23 cellular contexts compared by ENCODE assay signal in the genomic region with DNA sequence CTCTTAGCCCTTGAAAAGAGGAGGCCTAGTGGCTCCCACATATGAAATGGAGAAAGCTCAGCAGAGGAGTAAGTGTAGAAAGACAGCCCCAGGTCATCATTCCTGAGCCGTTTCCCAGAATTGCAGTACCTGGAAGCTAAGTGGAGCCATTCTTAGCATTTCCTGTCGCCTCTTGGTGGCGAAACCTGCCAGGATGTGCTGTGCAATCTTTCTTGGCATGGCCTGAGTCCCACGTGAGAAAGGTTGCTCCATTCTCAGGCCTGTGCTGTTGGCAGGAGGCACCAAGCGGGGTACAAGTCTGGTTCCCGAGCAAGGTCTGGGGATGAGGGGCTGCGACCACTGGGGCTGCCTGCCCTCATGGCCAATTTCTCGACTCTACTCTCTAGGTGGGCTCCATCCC.
DNase-seq lines count a peak whose midpoint lies in the region; ATAC-seq and TF ChIP-seq lines count a peak whose summit lies in the region.
"Had no signal": no experiment of that assay in that cellular context is flagged by ENCODE, and none has a peak within 500 bp of the region (broad histone marks: within the 10 kb centered on the region; RNA-seq: fewer than 3 reads in every experiment).

No MANE protein-coding gene starts in this region.

- peak; percentile 65 to 87 for ATAC-seq in left cardiac atrium
- ATAC-seq in GM18858 (IDR thresholded peaks at IDR 0.05; ENCODE audit: unreplicated experiment), result no peak

- no peaks in the 10 kb centered on the region for H3K27me3 ChIP-seq in breast epithelium
- H3K27me3 ChIP-seq: adrenal gland, suprapubic skin had no signal

- peak overlapping the region; percentile 37 to 91 (median 62) for H3K27ac Mint-ChIP-seq in nephron
- no peak overlapping the region for H3K27ac Mint-ChIP-seq in activated CD4-positive, alpha-beta T cell treated with anti-CD3 and anti-CD28 coated beads, Interleukin-2, amount 10 ng/mL, durations not matched to agents 7 days and 5 days
- H3K27ac Mint-ChIP-seq: CD4-positive, alpha-beta memory T cell; immature natural killer cell; memory B cell had no signal

- peaks cover 17% of the 10 kb centered on the region for H3K4me1 Mint-ChIP-seq in nephron
- H3K4me1 Mint-ChIP-seq in activated CD4-positive, alpha-beta T cell treated with anti-CD3 and anti-CD28 coated beads, Interleukin-2, amount 10 ng/mL, durations not matched to agents 7 days and 5 days, result no peaks in the 10 kb centered on the region
- H3K4me1 Mint-ChIP-seq: CD4-positive, alpha-beta memory T cell; central memory CD8-positive, alpha-beta T cell; immature natural killer cell; memory B cell had no signal

- TF ChIP-seq CTCF in breast epithelium (IDR thresholded peaks at IDR 0.05), result peak in 2 of 3 donors; percentile 10 to 26
- no peak for TF ChIP-seq CTCF in nephron (IDR thresholded peaks at IDR 0.05; ENCODE audit: unreplicated experiment in 3 of 3)

- H3K36me3 ChIP-seq in breast epithelium, result no peaks in the 10 kb centered on the region

- TF ChIP-seq POLR2A in breast epithelium (IDR thresholded peaks at IDR 0.05), result no peak

- peak overlapping the region in 1 of 3 donors; percentile 1 for H3K4me3 ChIP-seq in breast epithelium
- H3K4me3 ChIP-seq: adrenal gland, suprapubic skin had no signal

- H3K9me3 ChIP-seq in breast epithelium, result no peaks in the 10 kb centered on the region
- H3K9me3 ChIP-seq: adrenal gland, suprapubic skin had no signal

- CTCF ChIA-PET in activated CD4-positive, alpha-beta T cell treated with anti-CD3 and anti-CD28 coated beads, Interleukin-2, amount 10 ng/mL, durations not matched to agents 7 days and 5 days (lab: Charles Lee), result no interaction called here

- peaks cover 7 to 13% of the 10 kb centered on the region in 2 donors for H3K4me1 ChIP-seq in breast epithelium
- H3K4me1 ChIP-seq: adrenal gland, suprapubic skin had no signal

- no peaks in the 10 kb centered on the region for H3K27me3 Mint-ChIP-seq in nephron (ENCODE audit: low read depth)
- no peaks in the 10 kb centered on the region for H3K27me3 Mint-ChIP-seq in activated CD4-positive, alpha-beta T cell treated with anti-CD3 and anti-CD28 coated beads, Interleukin-2, amount 10 ng/mL, durations not matched to agents 7 days and 5 days

- H3K27ac ChIP-seq in breast epithelium, result peak overlapping the region; percentile 78 to 83
- H3K27ac ChIP-seq: adrenal gland, suprapubic skin had no signal

- peaks cover 52% of the 10 kb centered on the region for H3K36me3 Mint-ChIP-seq in nephron (ENCODE audit: low read depth)
- no peaks in the 10 kb centered on the region for H3K36me3 Mint-ChIP-seq in activated CD4-positive, alpha-beta T cell treated with anti-CD3 and anti-CD28 coated beads, Interleukin-2, amount 10 ng/mL, durations not matched to agents 7 days and 5 days (ENCODE audit: low read depth)
- H3K36me3 Mint-ChIP-seq: CD4-positive, alpha-beta memory T cell had no signal

- H3K9me3 Mint-ChIP-seq in nephron, result no peaks in the 10 kb centered on the region
- H3K9me3 Mint-ChIP-seq in activated CD4-positive, alpha-beta T cell treated with anti-CD3 and anti-CD28 coated beads, Interleukin-2, amount 10 ng/mL, durations not matched to agents 7 days and 5 days, result no peaks in the 10 kb centered on the region
- H3K9me3 Mint-ChIP-seq: CD4-positive, alpha-beta memory T cell; central memory CD8-positive, alpha-beta T cell; immature natural killer cell; memory B cell; neural crest cell had no signal

- intact Hi-C loops in breast epithelium (cut with DNase I; ENCODE audit: low total_unique reads), result no loop called here
- intact Hi-C loops in left cardiac atrium (cut with DNase I), result no loop called here

- peak; percentile 66 for DNase-seq in GF-D8 (lab: John Stamatoyannopoulos, UW)
- DNase-seq in breast epithelium (ENCODE audit: low spot score in 2 of 2), result peak in 1 of 2 donors; percentile 92
- peak; percentile 45 for DNase-seq in left cardiac atrium
- DNase-seq in AG20443 (ENCODE audit: low spot score), result no peak
- DNase-seq in NCI-H187 treated with DMSO at 0.1 percent for 48 hours (lab: John Stamatoyannopoulos, UW), result no peak
- DNase-seq in activated CD4-positive, alpha-beta T cell treated with anti-CD3 and anti-CD28 coated beads, Interleukin-2, amount 10 ng/mL, durations not matched to agents 7 days and 5 days, result no peak
- DNase-seq: activated CD4-positive, alpha-beta T cell treated with anti-CD3 and anti-CD28 coated beads, Interleukin-2, amount 50 U/mL, for 1 hour; activated gamma-delta T cell treated with Interleukin-2 at 50 U/mL for 16 hours; adrenal gland; CD4-positive, alpha-beta memory T cell; DMS79; effector CD4-positive, alpha-beta T cell; head of caudate nucleus; immature natural killer cell; NCI-H2081; NK-92 treated with Interleukin-12 subunit alpha and Interleukin-12 subunit beta, amount 100 ng/mL, for 24 hours; SW 1271 had no signal

- no peak overlapping the region for H3K4me3 Mint-ChIP-seq in nephron
- H3K4me3 Mint-ChIP-seq in activated CD4-positive, alpha-beta T cell treated with anti-CD3 and anti-CD28 coated beads, Interleukin-2, amount 10 ng/mL, durations not matched to agents 7 days and 5 days, result no peak overlapping the region
- H3K4me3 Mint-ChIP-seq: CD4-positive, alpha-beta memory T cell; central memory CD8-positive, alpha-beta T cell; immature natural killer cell; memory B cell; neural crest cell had no signal

- POLR2A ChIA-PET in activated CD4-positive, alpha-beta T cell treated with anti-CD3 and anti-CD28 coated beads, Interleukin-2, amount 10 ng/mL, durations not matched to agents 7 days and 5 days (lab: Charles Lee), result no interaction called here

Comparison
In these comparisons a context has a peak if more than half of its experiments do, and no peak if none do; other contexts are left out.
1. DNase-seq: peak in GF-D8 (single experiment) and left cardiac atrium (single experiment); none in AG20443 (single experiment), NCI-H187 treated with DMSO at 0.1 percent for 48 hours (single experiment) and activated CD4-positive, alpha-beta T cell treated with anti-CD3 and anti-CD28 coated beads, Interleukin-2, amount 10 ng/mL, durations not matched to agents 7 days and 5 days (single experiment).
2. CTCF ChIP-seq: peak in breast epithelium (2 of 3); none in nephron (0 of 3).